ENCODE assay signal across 8 cellular contexts in the genomic region with DNA sequence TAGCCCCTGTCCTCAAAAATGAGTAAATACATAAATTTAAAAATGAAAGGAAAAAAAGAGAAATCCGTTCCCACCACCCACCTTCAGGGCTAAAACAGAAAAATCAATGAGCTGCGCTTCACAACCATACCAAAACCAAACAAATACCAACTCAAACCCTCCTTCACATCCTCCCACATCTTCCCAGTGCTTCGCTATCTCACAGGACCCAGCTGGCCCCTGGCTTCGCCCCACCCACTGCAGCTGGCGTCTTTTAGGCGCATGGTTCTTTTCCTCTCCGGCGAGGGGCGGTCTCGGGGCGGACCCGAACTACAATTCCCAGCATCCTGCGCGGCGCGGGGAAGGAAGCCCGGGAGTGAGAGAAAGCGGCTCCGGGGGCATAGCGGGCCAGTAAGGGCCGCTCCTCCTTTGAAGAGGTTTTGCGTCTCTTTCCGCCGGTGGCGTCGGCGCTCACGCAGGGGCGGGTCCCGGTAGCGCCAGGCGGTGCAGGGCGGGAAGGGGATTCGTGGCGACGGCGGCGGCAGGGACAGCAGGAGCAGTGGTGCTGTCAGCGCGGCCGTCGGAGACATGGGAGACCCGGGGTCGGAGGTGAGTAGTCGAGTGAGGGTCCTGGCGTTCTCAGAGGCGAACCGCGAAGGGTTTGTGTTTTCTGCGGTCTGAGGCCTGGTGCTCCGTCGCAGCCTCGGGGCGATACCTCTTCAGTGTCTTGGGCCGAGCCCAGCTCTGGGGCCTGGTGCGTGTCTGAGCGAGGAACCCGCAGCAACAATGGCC. TPM values are rescaled to one million over a fixed set of nuclear protein-coding genes. Genes with fewer than 3 reads are reported as not detected.
DNase-seq lines count a peak whose midpoint lies in the region; ATAC-seq and TF ChIP-seq lines count a peak whose summit lies in the region.

A gene with protein sequence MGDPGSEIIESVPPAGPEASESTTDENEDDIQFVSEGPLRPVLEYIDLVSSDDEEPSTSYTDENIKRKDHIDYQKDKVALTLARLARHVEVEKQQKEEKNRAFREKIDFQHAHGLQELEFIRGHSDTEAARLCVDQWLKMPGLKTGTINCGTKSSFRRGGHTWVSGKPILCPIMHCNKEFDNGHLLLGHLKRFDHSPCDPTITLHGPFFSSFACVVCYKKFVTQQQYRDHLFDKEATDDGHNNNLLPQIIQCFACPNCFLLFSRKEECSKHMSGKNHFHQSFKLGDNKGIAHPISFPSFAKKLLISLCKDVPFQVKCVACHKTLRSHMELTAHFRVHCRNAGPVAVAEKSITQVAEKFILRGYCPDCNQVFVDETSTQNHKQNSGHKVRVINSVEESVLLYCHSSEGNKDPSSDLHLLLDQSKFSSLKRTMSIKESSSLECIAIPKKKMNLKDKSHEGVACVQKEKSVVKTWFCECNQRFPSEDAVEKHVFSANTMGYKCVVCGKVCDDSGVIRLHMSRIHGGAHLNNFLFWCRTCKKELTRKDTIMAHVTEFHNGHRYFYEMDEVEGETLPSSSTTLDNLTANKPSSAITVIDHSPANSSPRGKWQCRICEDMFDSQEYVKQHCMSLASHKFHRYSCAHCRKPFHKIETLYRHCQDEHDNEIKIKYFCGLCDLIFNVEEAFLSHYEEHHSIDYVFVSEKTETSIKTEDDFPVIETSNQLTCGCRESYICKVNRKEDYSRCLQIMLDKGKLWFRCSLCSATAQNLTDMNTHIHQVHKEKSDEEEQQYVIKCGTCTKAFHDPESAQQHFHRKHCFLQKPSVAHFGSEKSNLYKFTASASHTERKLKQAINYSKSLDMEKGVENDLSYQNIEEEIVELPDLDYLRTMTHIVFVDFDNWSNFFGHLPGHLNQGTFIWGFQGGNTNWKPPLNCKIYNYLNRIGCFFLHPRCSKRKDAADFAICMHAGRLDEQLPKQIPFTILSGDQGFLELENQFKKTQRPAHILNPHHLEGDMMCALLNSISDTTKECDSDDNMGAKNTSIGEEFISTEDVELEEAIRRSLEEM (plus strand): TSS at position 502 of the 771 bp plus-strand sequence. CDS start 66 bp downstream, at position 568.

- H3K9me3 Mint-ChIP-seq in CD14-positive monocyte, result peaks cover 0 to 2% (median 0%) of the 10 kb centered on the region in 7 donors

- peak within 1 kb of the TSS; percentile 18 to 75 (median 68) for H3K4me3 ChIP-seq in liver (ENCODE audit: low read depth in 1 of 3, low read length in 3 of 3)

- no peaks in the 10 kb centered on the region for H3K9me3 ChIP-seq in liver (ENCODE audit: control insufficient read depth in 4 of 4, low read length in 3 of 4)

- H3K4me1 ChIP-seq in liver (ENCODE audit: control insufficient read depth in 4 of 4, insufficient read depth in 4 of 4, low read length in 3 of 4), result peaks cover 1 to 18% (median 12%) of the 10 kb centered on the region in 4 donors

- H3K4me3 Mint-ChIP-seq in CD14-positive monocyte, result peak within 1 kb of the TSS; percentile 79 to 88

- intact Hi-C loops in CD14-positive monocyte (cut with micrococcal nuclease), result no loop called here

- peaks cover 31% of the 10 kb centered on the region for H3K4me1 Mint-ChIP-seq in CD14-positive monocyte

- DNase-seq in CD14-positive monocyte (ENCODE audit: low spot score) (peak; percentile 90), NCI-H82 (lab: John Stamatoyannopoulos, UW) (peak; percentile 99), dermis microvascular lymphatic vessel endothelial cell (ENCODE audit: low read depth in 2 of 2) (peak; percentile 85 to 97)
- peak; percentile 98 to 99 for DNase-seq in activated CD4-positive, alpha-beta T cell treated with anti-CD3 and anti-CD28 coated beads, Interleukin-2, amount 50 U/mL, for 48 hours
- peak; percentile 98 for DNase-seq in stimulated activated CD4-positive, alpha-beta T cell treated with anti-CD3 and anti-CD28 coated beads, Interleukin-4, amount 100 ng/mL, for 24 hours

- peak within 1 kb of the TSS; percentile 71 to 76 for H3K27ac ChIP-seq in liver (ENCODE audit: low read depth in 1 of 2, low read length in 2 of 2)

- H3K9ac ChIP-seq in liver (ENCODE audit: low read depth in 1 of 2, low read length in 2 of 2), result no peak within 1 kb of the TSS

- H3K27ac Mint-ChIP-seq in CD14-positive monocyte, result peak within 1 kb of the TSS; percentile 73 to 94 (median 90)

- no peaks in the 10 kb centered on the region for H3K27me3 ChIP-seq in liver (ENCODE audit: control insufficient read depth in 4 of 4, insufficient read depth in 4 of 4, low read length in 3 of 4)

- peak; percentile 95 for ATAC-seq in GM19397 (IDR thresholded peaks at IDR 0.05; ENCODE audit: unreplicated experiment)
- ATAC-seq in HG03571 (IDR thresholded peaks at IDR 0.05; ENCODE audit: unreplicated experiment), result peak; percentile 91

- peaks cover 0 to 1% (median 0%) of the 10 kb centered on the region in 3 donors for H3K27me3 Mint-ChIP-seq in CD14-positive monocyte (ENCODE audit: low read depth in 3 of 3)

- peak; percentile 51 to 55 for TF ChIP-seq RAD21 in liver (IDR thresholded peaks at IDR 0.05)

- WGBS in liver, result under 1% methylated on average over 50 of the region's 58 CpGs

- TF ChIP-seq CTCF in CD14-positive monocyte (IDR thresholded peaks at IDR 0.05), result no peak
- no peak for TF ChIP-seq CTCF in liver (IDR thresholded peaks at IDR 0.05; ENCODE audit: low read depth, low read length, missing input control)

- H3K36me3 ChIP-seq in liver (ENCODE audit: control insufficient read depth in 4 of 4, insufficient read depth in 3 of 4, low read depth in 1 of 4, low read length in 3 of 4), result peaks cover 0 to 6% (median 0%) of the 10 kb centered on the region in 4 donors

- H3K36me3 Mint-ChIP-seq in CD14-positive monocyte, result peaks cover 11 to 18% of the 10 kb centered on the region in 2 donors

TF ChIP-seq in liver, 16 proteins besides CTCF, POLR2A, EP300 and RAD21 (continues in another document):
- peak; percentile 19 for TF ChIP-seq FOXA1 (IDR thresholded peaks at IDR 0.05)
- TF ChIP-seq, protein P1, sequence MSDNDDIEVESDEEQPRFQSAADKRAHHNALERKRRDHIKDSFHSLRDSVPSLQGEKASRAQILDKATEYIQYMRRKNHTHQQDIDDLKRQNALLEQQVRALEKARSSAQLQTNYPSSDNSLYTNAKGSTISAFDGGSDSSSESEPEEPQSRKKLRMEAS (IDR thresholded peaks at IDR 0.05), result peak; percentile 83
- TF ChIP-seq YY1 (IDR thresholded peaks at IDR 0.05), result peak; percentile 88
- peak; percentile 60 to 89 for TF ChIP-seq GABPA (IDR thresholded peaks at IDR 0.05 in 1 of 2, conservative IDR thresholded peaks at IDR 0.05 in 1 of 2)
- TF ChIP-seq, protein P2, sequence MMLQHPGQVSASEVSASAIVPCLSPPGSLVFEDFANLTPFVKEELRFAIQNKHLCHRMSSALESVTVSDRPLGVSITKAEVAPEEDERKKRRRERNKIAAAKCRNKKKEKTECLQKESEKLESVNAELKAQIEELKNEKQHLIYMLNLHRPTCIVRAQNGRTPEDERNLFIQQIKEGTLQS (IDR thresholded peaks at IDR 0.05), result peak; percentile 46
- TF ChIP-seq TAF1 (conservative IDR thresholded peaks at IDR 0.05), result peak; percentile 66
- TF ChIP-seq HNF4G (IDR thresholded peaks at IDR 0.05), result no peak
- TF ChIP-seq FOXA2 (IDR thresholded peaks at IDR 0.05), result no peak
- TF ChIP-seq NR2F2 (IDR thresholded peaks at IDR 0.05), result peak; percentile 88
- TF ChIP-seq, protein P3, sequence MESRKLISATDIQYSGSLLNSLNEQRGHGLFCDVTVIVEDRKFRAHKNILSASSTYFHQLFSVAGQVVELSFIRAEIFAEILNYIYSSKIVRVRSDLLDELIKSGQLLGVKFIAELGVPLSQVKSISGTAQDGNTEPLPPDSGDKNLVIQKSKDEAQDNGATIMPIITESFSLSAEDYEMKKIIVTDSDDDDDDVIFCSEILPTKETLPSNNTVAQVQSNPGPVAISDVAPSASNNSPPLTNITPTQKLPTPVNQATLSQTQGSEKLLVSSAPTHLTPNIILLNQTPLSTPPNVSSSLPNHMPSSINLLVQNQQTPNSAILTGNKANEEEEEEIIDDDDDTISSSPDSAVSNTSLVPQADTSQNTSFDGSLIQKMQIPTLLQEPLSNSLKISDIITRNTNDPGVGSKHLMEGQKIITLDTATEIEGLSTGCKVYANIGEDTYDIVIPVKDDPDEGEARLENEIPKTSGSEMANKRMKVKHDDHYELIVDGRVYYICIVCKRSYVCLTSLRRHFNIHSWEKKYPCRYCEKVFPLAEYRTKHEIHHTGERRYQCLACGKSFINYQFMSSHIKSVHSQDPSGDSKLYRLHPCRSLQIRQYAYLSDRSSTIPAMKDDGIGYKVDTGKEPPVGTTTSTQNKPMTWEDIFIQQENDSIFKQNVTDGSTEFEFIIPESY (IDR thresholded peaks at IDR 0.05), result peak; percentile 82
- TF ChIP-seq RXRA (IDR thresholded peaks at IDR 0.05), result peak; percentile 56 to 81
- TF ChIP-seq HNF4A (conservative IDR thresholded peaks at IDR 0.05), result peak; percentile 32 to 56
- peak in 1 of 2 donors; percentile 69 for TF ChIP-seq EGR1 (IDR thresholded peaks at IDR 0.05; ENCODE audit: low read depth in 2 of 2)
- TF ChIP-seq JUND (IDR thresholded peaks at IDR 0.05), result peak in 1 of 2 donors; percentile 62

RNA-seq across cellular contexts. Expression of the gene that starts here (rescaled TPM):
- polyA plus RNA-seq in CD14-positive monocyte, result 10 to 100 TPM in 1 of 2 donors, 1 to 10 TPM in 1; 7.9 to 22.0 TPM
- 39.3 and 45.4 TPM in 2 replicates for total RNA-seq in dermis microvascular lymphatic vessel endothelial cell
- total RNA-seq in liver, result 100 to 1,000 TPM in 1 of 2 donors, 10 to 100 TPM in 1; 50.6 to 108 TPM
- polyA plus RNA-seq in liver, result 10 to 100 TPM in 1 of 2 donors, 1 to 10 TPM in 1; 5.5 to 17.0 TPM

Comparison
In these comparisons a context has a peak if more than half of its experiments do, and no peak if none do; other contexts are left out.
1. Peak in every context shown above with its lines: DNase-seq, ATAC-seq, H3K4me3 ChIP-seq and H3K27ac ChIP-seq.